Comparison of ENCODE assay signal across 11 cellular contexts in genomic region chr1:88088481-88088880, GRCh38.
"Had no signal": no experiment of that assay in that cellular context is flagged by ENCODE, and none has a peak within 500 bp of the region (broad histone marks: within the 10 kb centered on the region; RNA-seq: fewer than 3 reads in every experiment).

No MANE protein-coding gene starts in this region.

- H3K27ac ChIP-seq: lower lobe of right lung, ovary had no signal

- H3K36me3 ChIP-seq: lower lobe of right lung, ovary had no signal

- H3K4me3 ChIP-seq: lower lobe of right lung, ovary had no signal

- H3K4me1 ChIP-seq: lower lobe of right lung had no signal

- H3K27me3 ChIP-seq: ovary had no signal

- DNase-seq: activated CD4-positive, alpha-beta T cell treated with anti-CD3 and anti-CD28 coated beads, Interleukin-2, amount 50 U/mL, for 1 hour; activated naive CD4-positive, alpha-beta T cell; activated naive CD8-positive, alpha-beta T cell treated with anti-CD3 and anti-CD28 coated beads, Interleukin-2, amount 10 ng/mL, durations not matched to agents 7 days and 5 days; activated T-cell treated with anti-CD3 and anti-CD28 coated beads for 4 hours; cortex of kidney; effector CD4-positive, alpha-beta T cell; foreskin fibroblast; left colon; lower lobe of right lung; ovary; stimulated activated CD4-positive, alpha-beta T cell treated with anti-CD3 and anti-CD28 coated beads, Interleukin-2, amount 100 ng/mL, for 48 hours had no signal

- H3K9me3 ChIP-seq: ovary had no signal
